ENCODE assay signal across 8 cellular contexts in genomic region chr3:129315386-129315991, GRCh38. TPM values are rescaled to one million over a fixed set of nuclear protein-coding genes. Genes with fewer than 3 reads are reported as not detected.
DNase-seq lines count a peak whose midpoint lies in the region; ATAC-seq, FAIRE-seq and TF ChIP-seq lines count a peak whose summit lies in the region.

No MANE protein-coding gene starts in this region.

- no peak overlapping the region for H2AFZ ChIP-seq in ACC112 (ENCODE audit: low read length, unreplicated experiment)
- H2AFZ ChIP-seq in keratinocyte (ENCODE audit: control insufficient read depth, low read length) = peak overlapping the region; percentile 10

- peaks cover 5% of the 10 kb centered on the region for H3K79me2 ChIP-seq in ACC112 (ENCODE audit: control insufficient read depth, insufficient read depth, low read length, unreplicated experiment)
- H3K79me2 ChIP-seq in keratinocyte (ENCODE audit: control insufficient read depth, insufficient read depth, low read length) = no peaks in the 10 kb centered on the region

- H3K27ac ChIP-seq in ACC112 (ENCODE audit: low read depth, low read length) (peak overlapping the region; percentile 44; the same call in 1 of the 2 replicates), RWPE1 (peak overlapping the region; percentile 89), keratinocyte (ENCODE audit: control insufficient read depth, insufficient read depth, low read length) (peak overlapping the region; percentile 77), spleen (peak overlapping the region; percentile 76 to 92 (median 85))

- peaks cover 27% of the 10 kb centered on the region for H3K4me1 Mint-ChIP-seq in brain

- no peaks in the 10 kb centered on the region for H4K20me1 ChIP-seq in keratinocyte (ENCODE audit: control insufficient read depth, extremely low read depth, insufficient read depth, low read length)

- H3K36me3 ChIP-seq in ACC112 (ENCODE audit: insufficient read depth, low read length) (no peaks in the 10 kb centered on the region), keratinocyte (ENCODE audit: control insufficient read depth in 2 of 2, extremely low read depth in 1 of 2, insufficient read depth in 2 of 2, low read length in 2 of 2) (no peaks in the 10 kb centered on the region), spleen (peaks cover 0 to 4% (median 0%) of the 10 kb centered on the region in 6 donors)

- dilution Hi-C loops in keratinocyte (cut with MboI; ENCODE audit: extremely low pct_ligation_motif_present, low sequenced_read_pairs) = no loop called here

- H3K9me3 Mint-ChIP-seq in brain = peaks cover 0 to 4% (median 0%) of the 10 kb centered on the region in 5 experiments

- H3K4me3 ChIP-seq in ACC112 (ENCODE audit: low read depth, low read length) (peak overlapping the region; percentile 91), keratinocyte (ENCODE audit: control insufficient read depth in 2 of 3, extremely low read depth in 1 of 3, insufficient read depth in 2 of 3, low read depth in 1 of 3, low read length in 3 of 3) (peak overlapping the region; percentile 45 to 90 (median 80)), spleen (peak overlapping the region; percentile 61 to 97 (median 86))

- no peaks in the 10 kb centered on the region for H3K9me3 ChIP-seq in keratinocyte (ENCODE audit: control insufficient read depth, low read depth, low read length)
- H3K9me3 ChIP-seq in spleen = no peaks in the 10 kb centered on the region

- peak overlapping the region; percentile 91 for H3K4me2 ChIP-seq in keratinocyte (ENCODE audit: control insufficient read depth, extremely low read depth, insufficient read depth, low read depth, low read length)

- peak overlapping the region; percentile 94 to 97 (median 96) for H3K4me3 Mint-ChIP-seq in brain

- peak overlapping the region; percentile 70 to 97 (median 97) for H3K27ac Mint-ChIP-seq in brain

- no peak for FAIRE-seq in keratinocyte (lab: Jason Lieb, UNC)

- H3K9ac ChIP-seq in keratinocyte (ENCODE audit: control insufficient read depth, extremely low read depth, insufficient read depth, low read length) = peak overlapping the region; percentile 93

- H3K4me1 ChIP-seq in ACC112 (ENCODE audit: control insufficient read depth, insufficient read depth, low read length, unreplicated experiment) = peaks cover 9% of the 10 kb centered on the region
- peaks cover 29% of the 10 kb centered on the region for H3K4me1 ChIP-seq in keratinocyte (ENCODE audit: control insufficient read depth, extremely low read depth, insufficient read depth, low read length)
- peaks cover 10 to 55% (median 37%) of the 10 kb centered on the region in 6 donors for H3K4me1 ChIP-seq in spleen

- no peak for DNase-seq in RWPE1 (ENCODE audit: low spot score)
- no peak for DNase-seq in keratinocyte (ENCODE audit: low read depth, low spot score)
- peak; percentile 89 for DNase-seq in spleen
- no peak for DNase-seq in NCI-H510A (lab: John Stamatoyannopoulos, UW)

- CTCF ChIA-PET in RWPE1 (lab: Yijun Ruan, JAX) = interaction anchor here (0.5 to 1.9 kb wide), 6 partner anchors 10 to 345 kb away, joined by 3 to 6 read pairs (median 4); partner anchors contain the start of gene IFT122

- TF ChIP-seq CTCF in RWPE1 (conservative IDR thresholded peaks at IDR 0.05; ENCODE audit: low read depth) (no peak), brain (conservative IDR thresholded peaks at IDR 0.05) (no peak), keratinocyte (optimal IDR thresholded peaks at IDR 0.05 in 1 of 3, IDR thresholded peaks at IDR 0.05 in 1 of 3, conservative IDR thresholded peaks at IDR 0.05 in 1 of 3; ENCODE audit: extremely low read depth in 1 of 3, insufficient read depth in 2 of 3, low read length in 3 of 3) (no peak), spleen (IDR thresholded peaks at IDR 0.05 in 8 of 11, conservative IDR thresholded peaks at IDR 0.05 in 3 of 11) (no peak)

- TF ChIP-seq POLR2A in spleen (IDR thresholded peaks at IDR 0.05) = no peak

- POLR2A ChIA-PET in RWPE1 (lab: Yijun Ruan, JAX; ENCODE audit: low non-redundant PET) = interaction anchor here (0.6 to 1.4 kb wide), 2 partner anchors 69 to 94 kb away, joined by 4 to 6 read pairs; no protein-coding TSS in a partner anchor

- H3K27me3 ChIP-seq in ACC112 (ENCODE audit: insufficient read depth, low read length) = no peaks in the 10 kb centered on the region
- no peaks in the 10 kb centered on the region for H3K27me3 ChIP-seq in keratinocyte (ENCODE audit: control insufficient read depth, extremely low read depth, insufficient read depth, low read length)
- peaks cover 0 to 15% (median 0%) of the 10 kb centered on the region in 7 donors for H3K27me3 ChIP-seq in spleen (replicated peaks in 1 of 7)

- H3K9me1 ChIP-seq in keratinocyte (ENCODE audit: control insufficient read depth, extremely low read depth, insufficient read depth, low read length) = no peaks in the 10 kb centered on the region

- ATAC-seq in GM18498 (IDR thresholded peaks at IDR 0.05; ENCODE audit: unreplicated experiment) (peak; percentile 11), HG02763 (IDR thresholded peaks at IDR 0.05; ENCODE audit: unreplicated experiment) (no peak)

- H3K27me3 Mint-ChIP-seq in brain = peaks cover 3% of the 10 kb centered on the region

- H3K36me3 Mint-ChIP-seq in brain = no peaks in the 10 kb centered on the region

- intact Hi-C loops in spleen (cut with DNase I; ENCODE audit: low total_unique reads) = no loop called here

- WGBS in spleen, 5 donors = 0 to 1% (median 0%) methylated on average over 24 to 64 of the region's 64 CpGs

RNA-seq across cellular contexts. Expression of gene HMCES, which starts 36.8 kb away (rescaled TPM):
- polyA plus RNA-seq in brain (ENCODE audit: insufficient read depth, low read depth, low replicate concordance) (84.2 TPM), keratinocyte (36.4 to 66.4 TPM (median 54.6 TPM) in 3 replicates), spleen (10 to 100 TPM; 16.1 to 60.7 (median 18.8) TPM)
- 11.3 TPM for polyA plus RNA-seq in keratinocyte (2011; ENCODE audit: low read depth)
- 39.0 and 41.1 TPM in 2 replicates for polyA plus RNA-seq in keratinocyte (2011; cell fraction: cytosol; rRNA removed)
- 43.9 and 45.5 TPM in 2 replicates for polyA plus RNA-seq in keratinocyte (2011; cell fraction: nucleus; rRNA removed)
- polyA plus RNA-seq in keratinocyte (2012; ENCODE audit: low replicate concordance) = 39.9 and 63.3 TPM in 2 replicates
- 16.7 to 31.2 TPM (median 27.3 TPM) in 3 replicates for polyA minus RNA-seq in keratinocyte
- 22.1 TPM for polyA minus RNA-seq in keratinocyte (2011; cell fraction: cytosol; rRNA and poly(A)+ RNA removed)
- 8.9 and 21.1 TPM in 2 replicates for polyA minus RNA-seq in keratinocyte (2011; cell fraction: nucleus; rRNA and poly(A)+ RNA removed)
- 10 to 100 TPM; 24.0 to 31.9 (median 30.7) TPM for total RNA-seq in spleen
